ENCODE assay signal across 1 cellular context in the genomic region with DNA sequence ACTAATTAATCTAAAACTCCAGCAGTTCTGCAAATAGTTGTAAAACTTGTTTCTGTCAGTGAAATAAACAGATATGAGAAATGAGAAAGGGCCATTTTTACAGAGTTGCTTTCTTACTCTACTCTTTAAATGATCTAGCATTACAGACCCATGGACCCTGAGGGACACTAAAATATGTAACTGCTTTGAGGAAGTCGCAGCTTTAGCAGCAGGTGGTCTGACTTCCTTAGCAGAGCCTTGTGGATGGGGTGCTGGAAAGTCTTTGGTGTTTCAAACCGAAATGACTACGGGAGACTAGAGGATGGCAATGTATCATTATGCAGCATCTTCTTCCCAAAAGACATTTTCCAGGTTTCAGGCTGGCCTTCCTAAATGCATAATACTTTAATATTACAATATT.
TF ChIP-seq lines count a peak whose summit lies in the region.

No MANE protein-coding gene starts in this region.

TF ChIP-seq in GM23338, 12 proteins besides CTCF, POLR2A, EP300 and RAD21 (continued from another document):
- TF ChIP-seq, protein P1, sequence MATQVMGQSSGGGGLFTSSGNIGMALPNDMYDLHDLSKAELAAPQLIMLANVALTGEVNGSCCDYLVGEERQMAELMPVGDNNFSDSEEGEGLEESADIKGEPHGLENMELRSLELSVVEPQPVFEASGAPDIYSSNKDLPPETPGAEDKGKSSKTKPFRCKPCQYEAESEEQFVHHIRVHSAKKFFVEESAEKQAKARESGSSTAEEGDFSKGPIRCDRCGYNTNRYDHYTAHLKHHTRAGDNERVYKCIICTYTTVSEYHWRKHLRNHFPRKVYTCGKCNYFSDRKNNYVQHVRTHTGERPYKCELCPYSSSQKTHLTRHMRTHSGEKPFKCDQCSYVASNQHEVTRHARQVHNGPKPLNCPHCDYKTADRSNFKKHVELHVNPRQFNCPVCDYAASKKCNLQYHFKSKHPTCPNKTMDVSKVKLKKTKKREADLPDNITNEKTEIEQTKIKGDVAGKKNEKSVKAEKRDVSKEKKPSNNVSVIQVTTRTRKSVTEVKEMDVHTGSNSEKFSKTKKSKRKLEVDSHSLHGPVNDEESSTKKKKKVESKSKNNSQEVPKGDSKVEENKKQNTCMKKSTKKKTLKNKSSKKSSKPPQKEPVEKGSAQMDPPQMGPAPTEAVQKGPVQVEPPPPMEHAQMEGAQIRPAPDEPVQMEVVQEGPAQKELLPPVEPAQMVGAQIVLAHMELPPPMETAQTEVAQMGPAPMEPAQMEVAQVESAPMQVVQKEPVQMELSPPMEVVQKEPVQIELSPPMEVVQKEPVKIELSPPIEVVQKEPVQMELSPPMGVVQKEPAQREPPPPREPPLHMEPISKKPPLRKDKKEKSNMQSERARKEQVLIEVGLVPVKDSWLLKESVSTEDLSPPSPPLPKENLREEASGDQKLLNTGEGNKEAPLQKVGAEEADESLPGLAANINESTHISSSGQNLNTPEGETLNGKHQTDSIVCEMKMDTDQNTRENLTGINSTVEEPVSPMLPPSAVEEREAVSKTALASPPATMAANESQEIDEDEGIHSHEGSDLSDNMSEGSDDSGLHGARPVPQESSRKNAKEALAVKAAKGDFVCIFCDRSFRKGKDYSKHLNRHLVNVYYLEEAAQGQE (IDR thresholded peaks at IDR 0.05; ENCODE audit: unreplicated experiment) = no peak
- peak; percentile 45; the same call in 1 of the 2 replicates for TF ChIP-seq POLR2AphosphoS5 (IDR thresholded peaks at IDR 0.05; ENCODE audit: low read depth)
